In the genomic region with DNA sequence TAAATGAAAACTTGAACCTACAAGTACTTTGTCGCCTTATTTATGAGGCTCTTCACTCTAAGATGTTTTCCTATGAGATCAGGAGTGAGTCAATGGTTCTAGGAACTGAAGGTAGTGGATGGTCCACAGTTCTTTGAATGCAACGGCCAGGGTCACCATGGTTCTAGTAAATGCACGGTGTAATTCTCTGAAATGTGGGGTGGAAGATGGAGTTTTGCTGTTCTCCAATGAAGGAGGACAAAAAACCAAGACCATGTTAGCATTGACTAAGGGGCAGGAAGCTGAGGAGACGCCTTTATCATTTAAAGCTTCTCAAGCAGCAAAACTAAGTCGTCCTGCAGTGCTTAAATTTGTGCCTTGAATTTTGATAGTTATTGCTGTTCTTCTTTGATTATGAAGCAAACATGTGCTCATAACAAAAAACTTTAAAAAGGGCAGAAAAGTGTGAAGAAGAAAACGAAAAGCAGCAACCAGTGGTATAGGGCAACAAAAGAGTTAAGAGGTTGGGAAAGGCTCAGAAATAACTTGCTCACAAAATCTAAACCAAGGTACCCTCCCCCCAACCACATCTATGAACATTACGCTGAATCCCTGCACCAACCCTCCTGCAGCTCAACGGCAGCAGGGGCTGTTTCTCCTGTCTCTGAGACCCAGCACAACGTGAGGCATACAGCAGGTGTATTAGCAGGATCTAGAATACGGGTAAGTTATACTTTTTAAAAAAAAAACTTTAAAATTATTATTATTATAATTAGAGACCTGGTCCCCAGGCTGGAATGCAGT, we compare ENCODE assay signal across 16 cellular contexts.
A peak's percentile ranks its signal among the peaks of the same experiment; 100 is the strongest.
DNase-seq lines count a peak whose midpoint lies in the region; ATAC-seq lines count a peak whose summit lies in the region.
"Had no signal": no experiment of that assay in that cellular context is flagged by ENCODE, and none has a peak within 500 bp of the region (broad histone marks: within the 10 kb centered on the region; RNA-seq: fewer than 3 reads in every experiment).

No MANE protein-coding gene starts in this region.

- DNase-seq in activated T-helper 1 cell treated with anti-CD3 and anti-CD28 coated beads, Interleukin-12 subunit alpha, Interleukin-12 subunit beta, Interleukin-2, Interleukin-4 antibody, amounts not matched to agents 30 ng/mL and 10 ng/mL and 1 ng/mL, durations not matched to agents 14 hours and 24 hours and 36 hours (ENCODE audit: low spot score), result peak; percentile 34
- DNase-seq in cortex of kidney (lab: John Stamatoyannopoulos, UW), result no peak
- DNase-seq: activated CD4-positive, CD25-positive, alpha-beta regulatory T cell; AML-193; Kasumi-1; NCI-H2029; stimulated activated naive B cell treated with anti-CD40 and anti-IgM and Interleukin-4, amounts not matched to agents 10 μg/mL and 1 μg/mL and 100 μg/mL, for 72 hours had no signal

- peaks cover 15% of the 10 kb centered on the region for H3K36me3 Mint-ChIP-seq in activated T-helper 1 cell treated with anti-CD3 and anti-CD28 coated beads, Interleukin-12 subunit alpha, Interleukin-12 subunit beta, Interleukin-2, Interleukin-4 antibody, amounts not matched to agents 30 ng/mL and 10 ng/mL and 1 ng/mL, durations not matched to agents 14 hours and 24 hours and 36 hours (ENCODE audit: low read depth)

- intact Hi-C loops in activated T-helper 1 cell treated with anti-CD3 and anti-CD28 coated beads, Interleukin-12 subunit alpha, Interleukin-12 subunit beta, Interleukin-2, Interleukin-4 antibody, amounts not matched to agents 30 ng/mL and 10 ng/mL and 1 ng/mL, durations not matched to agents 14 hours and 24 hours and 36 hours (cut with micrococcal nuclease), result loop anchor here (1.0 to 5.0 kb wide), 3 partner anchors 8 to 517 kb away; a partner anchor contains a TSS

- H3K27me3 Mint-ChIP-seq in activated T-helper 1 cell treated with anti-CD3 and anti-CD28 coated beads, Interleukin-12 subunit alpha, Interleukin-12 subunit beta, Interleukin-2, Interleukin-4 antibody, amounts not matched to agents 30 ng/mL and 10 ng/mL and 1 ng/mL, durations not matched to agents 14 hours and 24 hours and 36 hours (ENCODE audit: insufficient read depth), result no peaks in the 10 kb centered on the region
- H3K27me3 Mint-ChIP-seq: memory B cell; stimulated activated naive B cell treated with anti-CD40 and anti-IgM and Interleukin-4, amounts not matched to agents 10 μg/mL and 1 μg/mL and 100 μg/mL, for 72 hours had no signal

- H3K27me3 ChIP-seq in BLaER1 (no peaks in the 10 kb centered on the region), HUES64 (ENCODE audit: insufficient read depth, low read length) (no peaks in the 10 kb centered on the region), mononuclear cell (ENCODE audit: insufficient read depth, low read length) (no peaks in the 10 kb centered on the region)
- H3K27me3 ChIP-seq: SJSA1 had no signal

- no peaks in the 10 kb centered on the region for H3K9me3 Mint-ChIP-seq in activated T-helper 1 cell treated with anti-CD3 and anti-CD28 coated beads, Interleukin-12 subunit alpha, Interleukin-12 subunit beta, Interleukin-2, Interleukin-4 antibody, amounts not matched to agents 30 ng/mL and 10 ng/mL and 1 ng/mL, durations not matched to agents 14 hours and 24 hours and 36 hours
- H3K9me3 Mint-ChIP-seq: memory B cell; stimulated activated naive B cell treated with anti-CD40 and anti-IgM and Interleukin-4, amounts not matched to agents 10 μg/mL and 1 μg/mL and 100 μg/mL, for 72 hours had no signal

- H3K4me3 ChIP-seq in BLaER1 (no peak overlapping the region), HUES64 (ENCODE audit: low read length) (no peak overlapping the region), mononuclear cell (ENCODE audit: low read length) (peak overlapping the region; percentile 16)
- H3K4me3 ChIP-seq: SJSA1 had no signal

- WGBS in HUES64, result 63% methylated on average over 8 of the region's 10 CpGs

- H4K20me1 ChIP-seq in BLaER1, result peaks cover 71% of the 10 kb centered on the region

- H3K9ac ChIP-seq in BLaER1 (no peak overlapping the region), HUES64 (ENCODE audit: low read depth, low read length) (no peak overlapping the region)
- H3K9ac ChIP-seq: parathyroid adenoma had no signal

- H3K4me1 ChIP-seq in BLaER1 (peaks cover 73% of the 10 kb centered on the region), HUES64 (ENCODE audit: insufficient read depth, low read length) (peaks cover 51% of the 10 kb centered on the region), mononuclear cell (ENCODE audit: insufficient read depth, low read length) (peaks cover 56% of the 10 kb centered on the region)
- H3K4me1 ChIP-seq: parathyroid adenoma had no signal

- ATAC-seq in esophagus mucosa (no peak), HG03565 (IDR thresholded peaks at IDR 0.05; ENCODE audit: unreplicated experiment) (no peak), GM21723 (IDR thresholded peaks at IDR 0.05; ENCODE audit: unreplicated experiment) (no peak)
- ATAC-seq: stimulated activated naive B cell treated with anti-CD40 and anti-IgM and Interleukin-4, amounts not matched to agents 10 μg/mL and 1 μg/mL and 100 μg/mL, for 72 hours had no signal

- H3K27ac ChIP-seq in BLaER1, result no peak overlapping the region
- H3K27ac ChIP-seq in HUES64 (ENCODE audit: low read depth, low read length), result peak overlapping the region; percentile 52; the same call in 1 of the 2 replicates
- H3K27ac ChIP-seq: parathyroid adenoma, SJSA1 had no signal

- H3K36me3 ChIP-seq in BLaER1, result peaks cover 25% of the 10 kb centered on the region
- H3K36me3 ChIP-seq in HUES64 (ENCODE audit: insufficient read depth, low read length), result peaks cover 12% of the 10 kb centered on the region

- peak overlapping the region; percentile 81 for H3K4me3 Mint-ChIP-seq in activated T-helper 1 cell treated with anti-CD3 and anti-CD28 coated beads, Interleukin-12 subunit alpha, Interleukin-12 subunit beta, Interleukin-2, Interleukin-4 antibody, amounts not matched to agents 30 ng/mL and 10 ng/mL and 1 ng/mL, durations not matched to agents 14 hours and 24 hours and 36 hours
- H3K4me3 Mint-ChIP-seq: memory B cell; stimulated activated naive B cell treated with anti-CD40 and anti-IgM and Interleukin-4, amounts not matched to agents 10 μg/mL and 1 μg/mL and 100 μg/mL, for 72 hours had no signal

- H3K4me1 Mint-ChIP-seq in activated T-helper 1 cell treated with anti-CD3 and anti-CD28 coated beads, Interleukin-12 subunit alpha, Interleukin-12 subunit beta, Interleukin-2, Interleukin-4 antibody, amounts not matched to agents 30 ng/mL and 10 ng/mL and 1 ng/mL, durations not matched to agents 14 hours and 24 hours and 36 hours (ENCODE audit: low read depth), result peaks cover 87% of the 10 kb centered on the region

- peak overlapping the region; percentile 67 for H3K4me2 ChIP-seq in BLaER1

- H3K9me3 ChIP-seq in BLaER1 (no peaks in the 10 kb centered on the region), HUES64 (ENCODE audit: insufficient read depth, low read depth, low read length) (no peaks in the 10 kb centered on the region), mononuclear cell (ENCODE audit: low read depth, low read length) (no peaks in the 10 kb centered on the region)
- H3K9me3 ChIP-seq: SJSA1 had no signal

- H3K27ac Mint-ChIP-seq in activated T-helper 1 cell treated with anti-CD3 and anti-CD28 coated beads, Interleukin-12 subunit alpha, Interleukin-12 subunit beta, Interleukin-2, Interleukin-4 antibody, amounts not matched to agents 30 ng/mL and 10 ng/mL and 1 ng/mL, durations not matched to agents 14 hours and 24 hours and 36 hours, result peak overlapping the region; percentile 98
- H3K27ac Mint-ChIP-seq: memory B cell; stimulated activated naive B cell treated with anti-CD40 and anti-IgM and Interleukin-4, amounts not matched to agents 10 μg/mL and 1 μg/mL and 100 μg/mL, for 72 hours had no signal
